In the genomic region with DNA sequence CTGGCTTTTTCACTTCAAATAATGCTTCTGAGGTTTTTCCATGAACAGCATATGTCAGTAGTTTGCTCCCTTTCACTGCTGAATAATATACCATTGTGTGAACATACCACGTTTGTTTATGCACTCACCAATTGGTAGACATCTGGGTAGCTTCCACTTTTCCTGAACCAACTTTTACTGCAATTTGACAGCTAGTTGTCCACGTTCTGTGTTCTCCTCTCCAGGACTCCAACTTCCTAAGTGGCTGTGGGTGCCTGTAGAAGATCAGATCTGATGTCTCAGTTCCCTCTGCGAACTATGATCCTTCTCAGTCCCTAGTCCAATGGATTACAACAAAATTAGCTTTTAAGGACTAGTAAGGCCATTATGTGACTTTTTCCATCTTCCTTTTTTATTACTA, we compare ENCODE assay signal across 30 cellular contexts.
"Had no signal": no experiment of that assay in that cellular context is flagged by ENCODE, and none has a peak within 500 bp of the region (broad histone marks: within the 10 kb centered on the region; RNA-seq: fewer than 3 reads in every experiment).

No MANE protein-coding gene starts in this region.

- DNase-seq: colonic mucosa; cortex of kidney; dermis blood vessel endothelial cell; dorsolateral prefrontal cortex; effector CD4-positive, alpha-beta T cell; effector CD8-positive, alpha-beta T cell; effector memory CD4-positive, alpha-beta T cell; effector memory CD8-positive, alpha-beta T cell; endodermal cell; erythroblast; esophagus squamous epithelium; foreskin fibroblast; foreskin keratinocyte; foreskin melanocyte; gastrocnemius medialis; glutamatergic neuron; head of caudate nucleus; heart left ventricle; heart right ventricle had no signal

- H3K9me3 Mint-ChIP-seq: dendritic cell treated with granulocyte-macrophage colony-stimulating factor and Interleukin-4, amounts not matched to agents 40 ng/mL and 50 ng/mL, for 4 days; effector memory CD8-positive, alpha-beta T cell; endodermal cell had no signal

- ATAC-seq: effector memory CD8-positive, alpha-beta T cell; esophagus mucosa; foreskin keratinocyte; gastrocnemius medialis; gastroesophageal sphincter; heart left ventricle; heart right ventricle had no signal

- H3K27ac Mint-ChIP-seq: dendritic cell treated with granulocyte-macrophage colony-stimulating factor and Interleukin-4, amounts not matched to agents 40 ng/mL and 50 ng/mL, for 4 days; effector memory CD8-positive, alpha-beta T cell; endodermal cell had no signal

- H3K27ac ChIP-seq: colonic mucosa, coronary artery, dorsolateral prefrontal cortex, epithelial cell of prostate, esophagus muscularis mucosa, esophagus squamous epithelium, foreskin keratinocyte, gastrocnemius medialis, gastroesophageal sphincter, heart left ventricle, heart right ventricle, hepatocyte had no signal

- H3K4me1 ChIP-seq: colonic mucosa, esophagus muscularis mucosa, esophagus squamous epithelium, foreskin keratinocyte, gastrocnemius medialis, gastroesophageal sphincter, heart left ventricle, heart right ventricle had no signal

- H3K27me3 ChIP-seq: colonic mucosa, esophagus muscularis mucosa, esophagus squamous epithelium, foreskin keratinocyte, gastrocnemius medialis, gastroesophageal sphincter, heart right ventricle, hepatocyte had no signal

- H3K36me3 ChIP-seq: colonic mucosa, esophagus muscularis mucosa, esophagus squamous epithelium, gastrocnemius medialis, gastroesophageal sphincter, heart left ventricle, heart right ventricle had no signal

- H3K9me3 ChIP-seq: colonic mucosa, esophagus muscularis mucosa, esophagus squamous epithelium, gastrocnemius medialis, gastroesophageal sphincter, heart left ventricle, heart right ventricle had no signal

- H3K4me3 Mint-ChIP-seq: dendritic cell treated with granulocyte-macrophage colony-stimulating factor and Interleukin-4, amounts not matched to agents 40 ng/mL and 50 ng/mL, for 4 days; effector memory CD8-positive, alpha-beta T cell; endodermal cell had no signal

- H2AFZ ChIP-seq: hepatocyte had no signal

- H3K27me3 Mint-ChIP-seq: dendritic cell treated with granulocyte-macrophage colony-stimulating factor and Interleukin-4, amounts not matched to agents 40 ng/mL and 50 ng/mL, for 4 days; effector memory CD8-positive, alpha-beta T cell had no signal

- H3K79me2 ChIP-seq: hepatocyte had no signal

- H3K4me3 ChIP-seq: colonic mucosa, coronary artery, dorsolateral prefrontal cortex, esophagus muscularis mucosa, esophagus squamous epithelium, gastrocnemius medialis, gastroesophageal sphincter, heart left ventricle, heart right ventricle, hepatocyte had no signal

- H3K4me2 ChIP-seq: hepatocyte had no signal

- FAIRE-seq: colon, endometrium, endothelial cell of umbilical vein, frontal cortex had no signal
